22 cellular contexts compared by ENCODE assay signal in genomic region chr11:70487160-70487559, GRCh38.
DNase-seq lines count a peak whose midpoint lies in the region; ATAC-seq and TF ChIP-seq lines count a peak whose summit lies in the region.
"Had no signal": no experiment of that assay in that cellular context is flagged by ENCODE, and none has a peak within 500 bp of the region (broad histone marks: within the 10 kb centered on the region; RNA-seq: fewer than 3 reads in every experiment).

No MANE protein-coding gene starts in this region.

- DNase-seq in Right ventricle myocardium inferior (ENCODE audit: missing footprints) = peak; percentile 62
- no peak for DNase-seq in heart right ventricle
- no peak for DNase-seq in Caco-2
- DNase-seq in neuronal stem cell (ENCODE audit: low spot score) = no peak
- DNase-seq in progenitor cell of endocrine pancreas (ENCODE audit: low spot score, unreplicated experiment) = no peak
- DNase-seq in aorta = no peak
- DNase-seq: AML-193; CD4-positive, alpha-beta T cell; CD8-positive, alpha-beta T cell; DMS 273 treated with DMSO at 0.1 percent for 48 hours; DMS153; DMS53; DMS79; DND-41; EL had no signal

- H2AFZ ChIP-seq in neuronal stem cell (ENCODE audit: low read length) = no peak overlapping the region

- H3K23ac ChIP-seq in neuronal stem cell (ENCODE audit: low read depth, low read length, poor library complexity) = peak overlapping the region; percentile 71

- H3K14ac ChIP-seq in neuronal stem cell (ENCODE audit: low read length) = no peak overlapping the region

- H4K91ac ChIP-seq in neuronal stem cell (ENCODE audit: low read depth, low read length, poor library complexity) = no peak overlapping the region

- TSS peak; percentile 14 for BruUV-seq in Caco-2 (replicated peaks; lab: Mats Ljungman, UMichigan)

- peaks cover 0 to 10% (median 0%) of the 10 kb centered on the region in 9 donors for H3K4me1 ChIP-seq in heart right ventricle
- no peaks in the 10 kb centered on the region; the same call in 1 of the 2 replicates for H3K4me1 ChIP-seq in Caco-2
- H3K4me1 ChIP-seq in neuronal stem cell (ENCODE audit: control insufficient read depth in 2 of 2, insufficient read depth in 1 of 2, low read depth in 1 of 2, low read length in 2 of 2) = peaks cover 0 to 1% of the 10 kb centered on the region in 2 donors
- no peaks in the 10 kb centered on the region for H3K4me1 ChIP-seq in aorta (ENCODE audit: control insufficient read depth in 1 of 2, insufficient read depth in 2 of 2, low read length in 2 of 2)

- no peak for TF ChIP-seq CTCF in heart right ventricle (IDR thresholded peaks at IDR 0.05)
- no peak for TF ChIP-seq CTCF in Caco-2 (IDR thresholded peaks at IDR 0.05; ENCODE audit: insufficient read depth in 1 of 2, low read depth in 1 of 2, low read length in 1 of 2, severe bottlenecking in 1 of 2, unreplicated experiment in 1 of 2)
- no peak for TF ChIP-seq CTCF in progenitor cell of endocrine pancreas (IDR thresholded peaks at IDR 0.05; ENCODE audit: unreplicated experiment)

- no peak overlapping the region for H3K27ac ChIP-seq in heart right ventricle
- H3K27ac ChIP-seq in neuronal stem cell (replicated peaks; ENCODE audit: low read length) = no peak overlapping the region
- no peak overlapping the region for H3K27ac ChIP-seq in aorta (ENCODE audit: low read depth in 1 of 2, low read length in 2 of 2)
- H3K27ac ChIP-seq: 22Rv1; A549; BLaER1 treated with 17β-estradiol and CSF1 and Interleukin-3, amounts not matched to agents 10 nM and 100 nM; C4-2B had no signal

- H3K4me3 Mint-ChIP-seq in Caco-2 (ENCODE audit: unreplicated experiment) (no peak overlapping the region), progenitor cell of endocrine pancreas (ENCODE audit: low read depth) (no peak overlapping the region)
- H3K4me3 Mint-ChIP-seq: B cell; CD4-positive, alpha-beta T cell; CD8-positive, alpha-beta T cell had no signal

- H3K36me3 Mint-ChIP-seq in Caco-2 (ENCODE audit: insufficient read depth, unreplicated experiment) = peaks cover 68% of the 10 kb centered on the region
- peaks cover 25% of the 10 kb centered on the region for H3K36me3 Mint-ChIP-seq in progenitor cell of endocrine pancreas (ENCODE audit: insufficient read depth)
- H3K36me3 Mint-ChIP-seq: CD8-positive, alpha-beta T cell had no signal

- no peaks in the 10 kb centered on the region for H3K36me3 ChIP-seq in heart right ventricle
- peaks cover 7% of the 10 kb centered on the region for H3K36me3 ChIP-seq in Caco-2 (ENCODE audit: control insufficient read depth, insufficient read depth, low read length)
- H3K36me3 ChIP-seq in neuronal stem cell (replicated peaks in 1 of 2; ENCODE audit: control insufficient read depth in 2 of 2, insufficient read depth in 2 of 2, low read length in 2 of 2) = peaks cover 3 to 92% of the 10 kb centered on the region in 2 donors
- H3K36me3 ChIP-seq in aorta (ENCODE audit: control insufficient read depth in 1 of 2, insufficient read depth in 2 of 2, low read length in 1 of 2) = no peaks in the 10 kb centered on the region

- H3K18ac ChIP-seq in neuronal stem cell (ENCODE audit: low read length) = peak overlapping the region; percentile 11

- H3K9me3 ChIP-seq in heart right ventricle = peaks cover 0 to 22% (median 4%) of the 10 kb centered on the region in 11 donors
- 0 out of 2 replicates have a peak, but pooled peaks cover 13% of the 10 kb centered on the region for H3K9me3 ChIP-seq in Caco-2
- H3K9me3 ChIP-seq in neuronal stem cell (replicated peaks in 1 of 2; ENCODE audit: control insufficient read depth in 2 of 2, insufficient read depth in 1 of 2, low read depth in 1 of 2, low read length in 2 of 2) = peaks cover 18 to 19% of the 10 kb centered on the region in 2 donors
- H3K9me3 ChIP-seq in aorta (ENCODE audit: control insufficient read depth, low read length) = peaks cover 5% of the 10 kb centered on the region
- H3K9me3 ChIP-seq: A549 had no signal

- H3K4me1 Mint-ChIP-seq in Caco-2 (ENCODE audit: low read depth, unreplicated experiment) = no peaks in the 10 kb centered on the region
- no peaks in the 10 kb centered on the region for H3K4me1 Mint-ChIP-seq in progenitor cell of endocrine pancreas (ENCODE audit: low read depth)
- H3K4me1 Mint-ChIP-seq: B cell had no signal

- H3K27ac Mint-ChIP-seq in Caco-2 (ENCODE audit: unreplicated experiment) (no peak overlapping the region), progenitor cell of endocrine pancreas (peak overlapping the region; percentile 71)
- H3K27ac Mint-ChIP-seq: B cell; CD4-positive, alpha-beta T cell; CD8-positive, alpha-beta T cell had no signal

- no peak overlapping the region for H2BK15ac ChIP-seq in neuronal stem cell (ENCODE audit: low read length)

- H2BK5ac ChIP-seq in neuronal stem cell (ENCODE audit: low read length) = no peak overlapping the region

- H3K4ac ChIP-seq in neuronal stem cell (ENCODE audit: low read length) = no peak overlapping the region

- WGBS in heart right ventricle, 2 donors = 94% methylated on average over 25 of the region's 25 CpGs
- WGBS in neuronal stem cell (ENCODE audit: extremely low coverage in 2 of 2, insufficient read length in 2 of 2, insufficient replicate concordance in 1 of 2), 2 donors = no CpG with 5 or more reads among the region's 25 CpGs
- WGBS in aorta, 2 donors = 85 to 86% methylated on average over 25 of the region's 25 CpGs

- no peak overlapping the region for H2BK12ac ChIP-seq in neuronal stem cell (ENCODE audit: low read length)

- no peak overlapping the region for H3K9ac ChIP-seq in neuronal stem cell (ENCODE audit: low read depth, low read length, poor library complexity)
- H3K9ac ChIP-seq: BLaER1 treated with 17β-estradiol and CSF1 and Interleukin-3, amounts not matched to agents 10 nM and 100 nM had no signal

- H2BK120ac ChIP-seq in neuronal stem cell (ENCODE audit: low read depth, low read length) = no peak overlapping the region

- no peak overlapping the region for H3K4me2 ChIP-seq in neuronal stem cell (ENCODE audit: insufficient read depth, low read length, poor library complexity, severe bottlenecking)
- H3K4me2 ChIP-seq: A549 had no signal

- no peak overlapping the region for H4K8ac ChIP-seq in neuronal stem cell (ENCODE audit: low read depth, low read length)

- H3K27me3 ChIP-seq in heart right ventricle (no peaks in the 10 kb centered on the region), Caco-2 (replicated peaks; ENCODE audit: control insufficient read depth, insufficient read depth, low read length) (no peaks in the 10 kb centered on the region), neuronal stem cell (ENCODE audit: control insufficient read depth in 3 of 3, insufficient read depth in 3 of 3, low read depth in 1 of 3, low read length in 3 of 3) (no peaks in the 10 kb centered on the region), aorta (ENCODE audit: control insufficient read depth in 1 of 2, insufficient read depth in 2 of 2, low read length in 1 of 2) (no peaks in the 10 kb centered on the region)
- H3K27me3 ChIP-seq: BLaER1 treated with 17β-estradiol and CSF1 and Interleukin-3, amounts not matched to agents 10 nM and 100 nM had no signal

- CTCF ChIA-PET in Caco-2 (lab: Charles Lee) = no interaction called here

- peak overlapping the region; percentile 27 for H2AK5ac ChIP-seq in neuronal stem cell (ENCODE audit: low read depth, low read length)

- no peak for ATAC-seq in Right ventricle myocardium inferior
- ATAC-seq in heart right ventricle = no peak
- ATAC-seq in HG03457 (IDR thresholded peaks at IDR 0.05; ENCODE audit: unreplicated experiment) = no peak
- no peak for ATAC-seq in aorta (ENCODE audit: low FRiP score)
- ATAC-seq: A549; CD8-positive, alpha-beta T cell; GM12878 had no signal

- intact Hi-C loops in Right ventricle myocardium inferior (cut with DNase I) (no loop called here), heart right ventricle (cut with DNase I) (no loop called here), Caco-2 (cut with micrococcal nuclease; ENCODE audit: unreplicated experiment) (no loop called here), aorta (cut with DNase I) (no loop called here)

- H3K27me3 Mint-ChIP-seq in Caco-2 (ENCODE audit: insufficient read depth, unreplicated experiment) (no peaks in the 10 kb centered on the region), progenitor cell of endocrine pancreas (no peaks in the 10 kb centered on the region)
- H3K27me3 Mint-ChIP-seq: CD4-positive, alpha-beta T cell had no signal

- POLR2A ChIA-PET in Caco-2 (lab: Charles Lee) = no interaction called here

- H3K9me3 Mint-ChIP-seq in Caco-2 (ENCODE audit: unreplicated experiment) (peaks cover 9% of the 10 kb centered on the region), progenitor cell of endocrine pancreas (ENCODE audit: low read depth) (peaks cover 3% of the 10 kb centered on the region)
- H3K9me3 Mint-ChIP-seq: CD4-positive, alpha-beta T cell had no signal

- H3K4me3 ChIP-seq in heart right ventricle (no peak overlapping the region), Caco-2 (ENCODE audit: low read depth, low read length) (no peak overlapping the region), neuronal stem cell (ENCODE audit: low read length in 2 of 2) (no peak overlapping the region), aorta (ENCODE audit: low read length in 2 of 2) (no peak overlapping the region)
- H3K4me3 ChIP-seq: A549; BLaER1 treated with 17β-estradiol and CSF1 and Interleukin-3, amounts not matched to agents 10 nM and 100 nM; GM12878 had no signal

- no peaks in the 10 kb centered on the region for H3K79me1 ChIP-seq in neuronal stem cell (ENCODE audit: low read depth, low read length)
